In the genomic region with DNA sequence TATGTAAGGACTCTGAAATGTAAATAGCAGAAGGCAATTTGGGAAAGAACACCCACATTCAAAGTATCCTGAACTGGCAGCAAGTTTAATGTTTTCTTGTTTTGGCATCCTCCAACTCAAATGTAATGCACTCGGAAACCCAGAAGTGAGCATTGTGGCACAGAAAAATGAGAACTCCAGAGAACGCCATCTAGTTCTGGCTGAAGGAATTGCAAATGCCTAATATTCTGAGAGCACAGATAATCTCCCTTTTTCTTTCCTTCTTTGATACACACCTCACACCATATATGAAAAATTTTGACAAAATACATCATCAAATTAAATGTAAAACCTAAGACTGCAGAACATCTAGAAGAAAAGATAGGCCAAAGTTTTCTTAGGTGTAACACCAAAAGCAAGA, we compare ENCODE assay signal across 1 cellular context.
TF ChIP-seq lines count a peak whose summit lies in the region.

No MANE protein-coding gene starts in this region.

TF ChIP-seq in H1, 55 proteins besides CTCF, POLR2A, EP300 and RAD21 (continued from another document):
- TF ChIP-seq, protein P1, sequence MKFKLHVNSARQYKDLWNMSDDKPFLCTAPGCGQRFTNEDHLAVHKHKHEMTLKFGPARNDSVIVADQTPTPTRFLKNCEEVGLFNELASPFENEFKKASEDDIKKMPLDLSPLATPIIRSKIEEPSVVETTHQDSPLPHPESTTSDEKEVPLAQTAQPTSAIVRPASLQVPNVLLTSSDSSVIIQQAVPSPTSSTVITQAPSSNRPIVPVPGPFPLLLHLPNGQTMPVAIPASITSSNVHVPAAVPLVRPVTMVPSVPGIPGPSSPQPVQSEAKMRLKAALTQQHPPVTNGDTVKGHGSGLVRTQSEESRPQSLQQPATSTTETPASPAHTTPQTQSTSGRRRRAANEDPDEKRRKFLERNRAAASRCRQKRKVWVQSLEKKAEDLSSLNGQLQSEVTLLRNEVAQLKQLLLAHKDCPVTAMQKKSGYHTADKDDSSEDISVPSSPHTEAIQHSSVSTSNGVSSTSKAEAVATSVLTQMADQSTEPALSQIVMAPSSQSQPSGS (IDR thresholded peaks at IDR 0.05; ENCODE audit: low read length) = no peak
